Comparison of ENCODE assay signal across 9 cellular contexts in the genomic region with DNA sequence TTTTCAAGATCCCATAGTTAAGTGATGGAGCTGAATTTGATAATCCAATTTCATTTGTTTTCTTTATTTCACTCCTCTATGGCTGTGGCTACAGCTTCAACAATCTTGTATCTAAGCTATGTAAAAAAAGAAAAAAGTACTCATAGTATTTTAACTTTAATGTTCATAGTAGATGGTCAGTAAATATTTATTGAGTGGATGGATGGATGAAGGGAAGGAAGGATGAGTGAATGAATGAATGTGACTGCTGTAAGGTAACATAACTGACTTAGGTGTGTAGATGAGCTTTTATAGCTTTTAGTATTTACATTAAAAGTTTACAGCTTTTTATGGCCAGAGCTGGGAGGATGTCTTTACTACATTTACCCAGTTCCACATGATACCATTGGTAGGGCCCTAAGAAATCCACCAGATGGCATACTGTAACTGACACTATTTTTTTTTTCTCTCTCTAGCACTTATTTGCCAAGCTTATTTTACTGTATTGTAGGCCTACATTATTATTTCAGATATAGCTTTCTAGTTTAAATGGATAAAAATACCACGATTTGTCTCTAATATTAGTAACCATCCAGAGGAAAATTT. TPM values are rescaled to one million over a fixed set of nuclear protein-coding genes. Genes with fewer than 3 reads are reported as not detected.
A peak's percentile ranks its signal among the peaks of the same experiment; 100 is the strongest.
DNase-seq lines count a peak whose midpoint lies in the region; ATAC-seq, FAIRE-seq and TF ChIP-seq lines count a peak whose summit lies in the region.
"Had no signal": no experiment of that assay in that cellular context is flagged by ENCODE, and none has a peak within 500 bp of the region (broad histone marks: within the 10 kb centered on the region; RNA-seq: fewer than 3 reads in every experiment).

No MANE protein-coding gene starts in this region.

- no peaks in the 10 kb centered on the region for H3K27me3 ChIP-seq in small intestine (ENCODE audit: control insufficient read depth in 2 of 2, insufficient read depth in 2 of 2, low read length in 2 of 2)

- H3K9me3 ChIP-seq in small intestine (ENCODE audit: control insufficient read depth, low read depth) = no peaks in the 10 kb centered on the region

- H3K4me3 ChIP-seq in choroid plexus epithelial cell (ENCODE audit: low read depth, low read length) = no peak overlapping the region
- no peak overlapping the region for H3K4me3 ChIP-seq in small intestine (ENCODE audit: low read depth in 1 of 2, low read length in 2 of 2)

- WGBS in small intestine, 3 donors = 83 to 94% (median 90%) methylated on average over 1 of the region's 1 CpG

- ATAC-seq in GM18907 (IDR thresholded peaks at IDR 0.05; ENCODE audit: unreplicated experiment) = no peak

- DNase-seq in SIG-M5 treated with dmso at 0.1 percent for 504 hours (lab: John Stamatoyannopoulos, UW; ENCODE audit: unreplicated experiment) (peak; percentile 13), SIG-M5 (lab: John Stamatoyannopoulos, UW) (no peak), NAMALWA (ENCODE audit: low spot score) (peak; percentile 16), choroid plexus epithelial cell (ENCODE audit: low read depth) (peak; percentile 37), small intestine (peak; percentile 41), hepatic stellate cell (ENCODE audit: low spot score) (no peak), medulla oblongata (ENCODE audit: extremely low spot score) (no peak)
- DNase-seq: NCI-H748 treated with DMSO at 0.1 percent for 48 hours had no signal

- no peaks in the 10 kb centered on the region for H3K4me1 ChIP-seq in small intestine (ENCODE audit: control insufficient read depth in 2 of 2, insufficient read depth in 1 of 2, low read depth in 1 of 2, low read length in 1 of 2)

- no peak for FAIRE-seq in small intestine (lab: Jason Lieb, UNC)

- TF ChIP-seq CTCF in choroid plexus epithelial cell (conservative IDR thresholded peaks at IDR 0.05; ENCODE audit: low read depth, low read length) = peak; percentile 43

- peaks cover 3 to 4% of the 10 kb centered on the region in 2 donors for H3K36me3 ChIP-seq in small intestine (ENCODE audit: control insufficient read depth in 2 of 2, insufficient read depth in 2 of 2, low read length in 2 of 2)

- no peak overlapping the region for H3K27ac ChIP-seq in small intestine (ENCODE audit: low read depth in 1 of 2, low read length in 1 of 2)

RNA-seq across cellular contexts. Expression of a gene that starts 13.4 kb away (rescaled TPM):
- polyA plus RNA-seq in small intestine = not detected

RNA-seq across cellular contexts. Expression of a gene that starts 20.6 kb away (rescaled TPM):
- polyA plus RNA-seq in small intestine = 10 to 100 TPM; 11.9 to 14.8 (median 13.9) TPM

RNA-seq across cellular contexts. Expression of a gene that starts 49.4 kb away (rescaled TPM):
- 10 to 100 TPM; 23.5 to 36.7 (median 34.4) TPM for polyA plus RNA-seq in small intestine

Comparison
In these comparisons a context has a peak if more than half of its experiments do, and no peak if none do; other contexts are left out.
1. DNase-seq: peak in SIG-M5 treated with dmso at 0.1 percent for 504 hours (single experiment), NAMALWA (single experiment), choroid plexus epithelial cell (single experiment) and small intestine (single experiment); none in SIG-M5 (single experiment), hepatic stellate cell (single experiment) and medulla oblongata (single experiment).